Comparison of ENCODE assay signal across 12 cellular contexts in the genomic region with DNA sequence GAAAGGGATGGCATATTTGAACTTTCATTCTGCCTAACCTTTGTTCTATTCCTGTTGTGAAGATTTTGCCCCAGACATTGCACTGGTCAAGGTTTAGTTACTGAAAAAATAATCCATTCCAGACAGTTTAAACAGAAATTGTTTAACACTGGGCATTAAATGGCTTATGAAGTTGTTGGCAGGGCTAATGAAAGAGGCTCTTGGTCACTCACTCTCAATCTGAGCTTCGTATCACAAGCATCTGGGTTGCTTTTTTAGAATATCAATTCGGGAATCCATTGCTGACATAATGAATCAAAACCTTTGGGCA. TPM values are rescaled to one million over a fixed set of nuclear protein-coding genes. Genes with fewer than 3 reads are reported as not detected.
DNase-seq lines count a peak whose midpoint lies in the region; ATAC-seq and TF ChIP-seq lines count a peak whose summit lies in the region.
"Had no signal": no experiment of that assay in that cellular context is flagged by ENCODE, and none has a peak within 500 bp of the region (broad histone marks: within the 10 kb centered on the region; RNA-seq: fewer than 3 reads in every experiment).

No MANE protein-coding gene starts in this region.

- no peak overlapping the region for H4K91ac ChIP-seq in mesenchymal stem cell (ENCODE audit: low read length)

- TF ChIP-seq EP300 in suprapubic skin (IDR thresholded peaks at IDR 0.05) = no peak

- H3K27ac ChIP-seq in ACC112 (ENCODE audit: low read depth, low read length) (no peak overlapping the region), OCI-LY7 (ENCODE audit: low read depth, low read length, poor library complexity, severe bottlenecking) (peak overlapping the region; percentile 25), dorsolateral prefrontal cortex (peak overlapping the region in 49 of 59 donors; percentile 5 to 81 (median 55)), mesenchymal stem cell (ENCODE audit: low read length, poor library complexity, severe bottlenecking) (no peak overlapping the region), A673 (ENCODE audit: low read depth, low read length, poor library complexity, severe bottlenecking) (no peak overlapping the region), suprapubic skin (no peak overlapping the region)
- H3K27ac ChIP-seq: KMS-11 had no signal

- CTCF ChIA-PET in OCI-LY7 (lab: Charles Lee; ENCODE audit: unreplicated experiment) (interaction anchor here (0.9 to 3.7 kb wide), 4 partner anchors 9 to 597 kb away, joined by 3 to 18 read pairs (median 5); no protein-coding TSS in a partner anchor), A673 (lab: Charles Lee) (interaction anchor here (0.6 to 2.4 kb wide), 8 partner anchors 39 to 1061 kb away, joined by 3 to 30 read pairs (median 4); no protein-coding TSS in a partner anchor)

- ATAC-seq in left colon (no peak), HG03457 (IDR thresholded peaks at IDR 0.05; ENCODE audit: unreplicated experiment) (no peak)

- no peaks in the 10 kb centered on the region for H3K79me2 ChIP-seq in ACC112 (ENCODE audit: control insufficient read depth, insufficient read depth, low read length, unreplicated experiment)
- no peaks in the 10 kb centered on the region; the same call in 1 of the 2 replicates for H3K79me2 ChIP-seq in OCI-LY7 (ENCODE audit: insufficient read depth, low read depth, low read length)

- no peak for TF ChIP-seq POLR2A in suprapubic skin (IDR thresholded peaks at IDR 0.05)

- POLR2A ChIA-PET in OCI-LY7 (lab: Charles Lee) = interaction anchor here (0.6 to 2.8 kb wide), 15 partner anchors 9 to 597 kb away, joined by 3 to 21 read pairs (median 4); no protein-coding TSS in a partner anchor
- POLR2A ChIA-PET in A673 (lab: Charles Lee; ENCODE audit: low non-redundant PET) = no interaction called here

- H3K4ac ChIP-seq in mesenchymal stem cell (ENCODE audit: low read depth in 1 of 2, low read length in 2 of 2) = no peak overlapping the region

- H2AFZ ChIP-seq in ACC112 (ENCODE audit: low read length, unreplicated experiment) = peak overlapping the region; percentile 2
- H2AFZ ChIP-seq in OCI-LY7 (ENCODE audit: low read length) = peak overlapping the region; percentile 89
- no peak overlapping the region for H2AFZ ChIP-seq in mesenchymal stem cell (ENCODE audit: low read depth, low read length)

- H3K4me2 ChIP-seq in OCI-LY7 (ENCODE audit: low read length) (peak overlapping the region; percentile 66), mesenchymal stem cell (ENCODE audit: low read length, poor library complexity, severe bottlenecking) (no peak overlapping the region)

- H3K4me3 ChIP-seq in ACC112 (ENCODE audit: low read depth, low read length) = no peak overlapping the region
- H3K4me3 ChIP-seq in OCI-LY7 (ENCODE audit: low read depth, low read length, poor library complexity, severe bottlenecking) = no peak overlapping the region
- peak overlapping the region in 28 of 59 donors; percentile 0 to 47 (median 30) for H3K4me3 ChIP-seq in dorsolateral prefrontal cortex
- H3K4me3 ChIP-seq in mesenchymal stem cell (ENCODE audit: insufficient read depth in 1 of 2, low read depth in 1 of 2, low read length in 2 of 2) = no peak overlapping the region
- no peak overlapping the region for H3K4me3 ChIP-seq in A673 (ENCODE audit: low read depth, low read length, poor library complexity, severe bottlenecking)
- H3K4me3 ChIP-seq in suprapubic skin = no peak overlapping the region
- H3K4me3 ChIP-seq: GM12878 had no signal

- H3K9me3 ChIP-seq in OCI-LY7 (ENCODE audit: low read length) (no peaks in the 10 kb centered on the region), mesenchymal stem cell (ENCODE audit: control insufficient read depth, low read length) (no peaks in the 10 kb centered on the region), A673 (ENCODE audit: low read depth, low read length, poor library complexity, severe bottlenecking) (no peaks in the 10 kb centered on the region), suprapubic skin (no peaks in the 10 kb centered on the region)

- no peak overlapping the region for H3K18ac ChIP-seq in mesenchymal stem cell (ENCODE audit: low read depth in 1 of 2, low read length in 2 of 2)

- no peak overlapping the region for H2AK5ac ChIP-seq in mesenchymal stem cell (ENCODE audit: low read length, severe bottlenecking)

- BruUV-seq in OCI-LY7 (replicated peaks; lab: Mats Ljungman, UMichigan) = no TSS peak
- BruUV-seq in A673 (replicated peaks; lab: Mats Ljungman, UMichigan) = no TSS peak

- H3K14ac ChIP-seq in mesenchymal stem cell (ENCODE audit: low read length in 2 of 2) = no peak overlapping the region

- TF ChIP-seq CTCF in OCI-LY7 (conservative IDR thresholded peaks at IDR 0.05; ENCODE audit: low read length) (no peak), dorsolateral prefrontal cortex (IDR thresholded peaks at IDR 0.05 in 54 of 56, conservative IDR thresholded peaks at IDR 0.05 in 2 of 56; ENCODE audit: low read depth in 1 of 56, partially characterized antibody in 56 of 56) (no peak), A673 (conservative IDR thresholded peaks at IDR 0.05; ENCODE audit: low read depth, low read length) (no peak), suprapubic skin (IDR thresholded peaks at IDR 0.05) (no peak)

- H2BK5ac ChIP-seq in mesenchymal stem cell (ENCODE audit: low read depth, low read length, poor library complexity, severe bottlenecking) = no peak overlapping the region

- WGBS in mesenchymal stem cell = 92% methylated on average over 2 of the region's 2 CpGs
- WGBS in suprapubic skin = 82% methylated on average over 2 of the region's 2 CpGs

- H3K4me1 ChIP-seq in ACC112 (ENCODE audit: control insufficient read depth, insufficient read depth, low read length, unreplicated experiment) (peaks cover 20% of the 10 kb centered on the region), OCI-LY7 (ENCODE audit: insufficient read depth, low read length, poor library complexity, severe bottlenecking) (peaks cover 66% of the 10 kb centered on the region), mesenchymal stem cell (ENCODE audit: control insufficient read depth, insufficient read depth, low read depth, low read length) (peaks cover 3% of the 10 kb centered on the region), A673 (ENCODE audit: insufficient read depth, low read length, poor library complexity, severe bottlenecking) (no peaks in the 10 kb centered on the region), suprapubic skin (peaks cover 10% of the 10 kb centered on the region)

- H3K9me2 ChIP-seq in OCI-LY7 (ENCODE audit: insufficient read depth, low read length) = no peaks in the 10 kb centered on the region

- no peak overlapping the region for H2BK12ac ChIP-seq in mesenchymal stem cell (ENCODE audit: low read length in 2 of 2)

- no peak overlapping the region for H2BK120ac ChIP-seq in mesenchymal stem cell (ENCODE audit: low read depth, low read length)

- intact Hi-C loops in OCI-LY7 (cut with micrococcal nuclease; ENCODE audit: unreplicated experiment) = loop anchor here (1.0 to 10.0 kb wide), 4 partner anchors 396 to 677 kb away; no protein-coding TSS in a partner anchor
- intact Hi-C loops in dorsolateral prefrontal cortex (cut with DNase I) = loop anchor here in 1 of 2 donors (5.0 to 10.0 kb wide), 2 partner anchors 550 to 727 kb away; no protein-coding TSS in a partner anchor
- intact Hi-C loops in A673 (cut with micrococcal nuclease; ENCODE audit: unreplicated experiment) = loop anchor here (1.0 to 5.0 kb wide), 2 partner anchors 597 to 730 kb away; no protein-coding TSS in a partner anchor
- intact Hi-C loops in left colon (cut with DNase I, micrococcal nuclease) = loop anchor here in 1 of 2 donors (10.0 kb wide), 1 partner anchor 597 kb away; no protein-coding TSS in a partner anchor

- H2BK15ac ChIP-seq in mesenchymal stem cell (ENCODE audit: low read depth, poor library complexity, severe bottlenecking) = no peak overlapping the region

- H3K9ac ChIP-seq in mesenchymal stem cell (ENCODE audit: low read length) = peak overlapping the region; percentile 22
- H3K9ac ChIP-seq: KMS-11 had no signal

- no peak overlapping the region for H4K8ac ChIP-seq in mesenchymal stem cell (ENCODE audit: low read length)

- no peaks in the 10 kb centered on the region for H3K79me1 ChIP-seq in mesenchymal stem cell (replicated peaks; ENCODE audit: low read length, poor library complexity, severe bottlenecking)

- no peaks in the 10 kb centered on the region for H4K20me1 ChIP-seq in OCI-LY7 (ENCODE audit: insufficient read depth, low read length)

- no peaks in the 10 kb centered on the region for H3K27me3 ChIP-seq in ACC112 (ENCODE audit: insufficient read depth, low read length)
- H3K27me3 ChIP-seq in dorsolateral prefrontal cortex = no peaks in the 10 kb centered on the region
- no peaks in the 10 kb centered on the region for H3K27me3 ChIP-seq in mesenchymal stem cell (ENCODE audit: control insufficient read depth in 1 of 2, insufficient read depth in 1 of 2, low read length in 2 of 2)
- no peaks in the 10 kb centered on the region for H3K27me3 ChIP-seq in A673 (replicated peaks; ENCODE audit: insufficient read depth, low read depth, low read length, poor library complexity)
- no peaks in the 10 kb centered on the region for H3K27me3 ChIP-seq in suprapubic skin

- H3K36me3 ChIP-seq in ACC112 (ENCODE audit: insufficient read depth, low read length) (no peaks in the 10 kb centered on the region), OCI-LY7 (ENCODE audit: insufficient read depth, low read length) (no peaks in the 10 kb centered on the region), mesenchymal stem cell (ENCODE audit: control insufficient read depth in 1 of 2, insufficient read depth in 2 of 2, low read depth in 1 of 2, low read length in 2 of 2) (no peaks in the 10 kb centered on the region), A673 (ENCODE audit: insufficient read depth, low read length, poor library complexity, severe bottlenecking) (no peaks in the 10 kb centered on the region), suprapubic skin (no peaks in the 10 kb centered on the region)

- no peak for DNase-seq in OCI-LY7 (ENCODE audit: low spot score)
- no peak for DNase-seq in dorsolateral prefrontal cortex
- no peak for DNase-seq in mesenchymal stem cell
- no peak for DNase-seq in A673 (ENCODE audit: low spot score)
- DNase-seq in suprapubic skin (ENCODE audit: low spot score in 2 of 2) = no peak
- DNase-seq in left colon = no peak
- DNase-seq: 8988T, NCI-H774 had no signal

- H3K23ac ChIP-seq in mesenchymal stem cell (ENCODE audit: low read length in 2 of 2) = no peak overlapping the region

RNA-seq across cellular contexts. Expression of gene ACYP2, which starts 8.0 kb away (rescaled TPM):
- total RNA-seq in OCI-LY7 (2014; rRNA removed; shearing (Covaris generic)) = 17.9 and 18.7 TPM in 2 replicates
- total RNA-seq in OCI-LY7 (2022) (18.5 and 20.6 TPM in 2 replicates), dorsolateral prefrontal cortex (10 to 100 TPM; 51.6 to 88.2 (median 68.5) TPM), A673 (2021) (6.0 and 10.1 TPM in 2 replicates), suprapubic skin (10 to 100 TPM in 3 of 4 donors, 1 to 10 TPM in 1; 9.1 to 20.2 (median 14.2) TPM), left colon (10 to 100 TPM; 10.8 to 12.2 TPM)
- polyA plus RNA-seq in mesenchymal stem cell (2013, experiment 1 of 2) = 10.3 TPM
- polyA plus RNA-seq in mesenchymal stem cell (2013, experiment 2 of 2) = 12.4 TPM

Comparison
In these comparisons a context has a peak if more than half of its experiments do, and no peak if none do; other contexts are left out.
1. H3K27ac ChIP-seq: peak in OCI-LY7 (single experiment) and dorsolateral prefrontal cortex (49 of 59); none in ACC112 (single experiment), mesenchymal stem cell (single experiment), A673 (single experiment) and suprapubic skin (single experiment).